ENCODE assay signal across 9 cellular contexts in the genomic region with DNA sequence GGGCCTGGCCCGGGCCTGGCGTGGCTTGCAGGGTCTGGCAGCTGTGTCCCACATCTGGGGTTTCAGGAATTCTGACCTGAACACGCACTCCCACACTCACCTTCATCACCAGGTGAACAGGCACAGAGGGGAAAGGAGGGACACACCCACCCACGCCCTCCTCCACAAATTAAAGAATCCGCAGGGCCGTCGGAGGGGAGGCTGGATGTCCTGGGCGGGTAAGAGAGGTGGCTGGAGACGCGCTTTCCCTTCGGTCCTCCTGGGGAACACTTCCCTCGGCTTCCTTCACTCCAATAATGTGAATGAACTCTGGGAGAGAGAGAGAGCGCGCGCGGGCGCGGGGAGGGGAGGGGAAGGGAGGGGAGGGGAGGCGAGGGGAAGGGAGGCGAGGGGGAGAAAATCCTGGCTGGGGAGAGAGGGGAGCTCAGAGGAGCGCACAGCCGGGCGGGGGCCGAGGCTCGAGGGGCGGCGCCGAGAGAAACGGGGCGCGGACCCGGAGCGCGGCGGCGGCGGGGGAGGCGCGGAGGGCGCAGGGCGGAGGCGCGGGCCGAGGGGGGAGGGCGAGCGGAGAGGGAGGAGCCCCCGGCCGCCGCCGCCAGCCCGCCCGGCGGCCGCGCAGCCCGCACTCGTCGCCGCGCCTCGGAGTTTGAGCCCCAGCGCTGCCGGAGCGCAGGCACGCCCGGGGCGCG. TPM values are rescaled to one million over a fixed set of nuclear protein-coding genes. Genes with fewer than 3 reads are reported as not detected.
DNase-seq lines count a peak whose midpoint lies in the region; ATAC-seq, FAIRE-seq and TF ChIP-seq lines count a peak whose summit lies in the region.
"Had no signal": no experiment of that assay in that cellular context is flagged by ENCODE, and none has a peak within 500 bp of the region (broad histone marks: within the 10 kb centered on the region; RNA-seq: fewer than 3 reads in every experiment).

A gene (plus strand): TSS at position 625 of the 689 bp plus-strand sequence. CDS start 205 bp downstream, outside the sequence.

- peak within 1 kb of the TSS; percentile 77; the same call in 1 of the 2 replicates for H2BK12ac ChIP-seq in H1 (ENCODE audit: low read depth, low read length)

- H3K4me3 ChIP-seq in H1 (ENCODE audit: extremely low read depth in 1 of 4, insufficient read depth in 2 of 4, low read depth in 3 of 4, low read length in 4 of 4), result peak within 1 kb of the TSS; percentile 59 to 75 (median 66)
- no peak within 1 kb of the TSS for H3K4me3 ChIP-seq in osteoblast (ENCODE audit: insufficient read depth, low read length)
- H3K4me3 ChIP-seq in adrenal gland, result peak within 1 kb of the TSS in 2 of 4 donors; percentile 22 to 56

- H4K8ac ChIP-seq in H1 (ENCODE audit: extremely low read depth, insufficient read depth, low read length), result peak within 1 kb of the TSS; percentile 53; the same call in 1 of the 2 replicates

- no peak within 1 kb of the TSS for H3K27ac ChIP-seq in H1 (ENCODE audit: low read depth, low read length)
- H3K27ac ChIP-seq in osteoblast (ENCODE audit: low read depth, low read length), result no peak within 1 kb of the TSS
- H3K27ac ChIP-seq in adrenal gland, result no peak within 1 kb of the TSS

- POLR2A ChIA-PET in H1 (lab: Charles Lee; ENCODE audit: partially characterized antibody), result interaction anchor here (1.0 to 1.4 kb wide), 2 partner anchors 8 to 13 kb away, joined by 3 to 5 read pairs; no protein-coding TSS in a partner anchor

- no peak within 1 kb of the TSS for H4K5ac ChIP-seq in H1 (ENCODE audit: insufficient read length, low read depth, low read length)

- H3K9ac ChIP-seq in H1 (replicated peaks in 1 of 4; ENCODE audit: extremely low read depth in 1 of 4, low read depth in 3 of 4, low read length in 3 of 4), result peak within 1 kb of the TSS in 1 of 4 experiments; percentile 20; a peak in 2 of 7 replicates

- H3K36me3 ChIP-seq in H1 (ENCODE audit: control insufficient read depth in 2 of 4, insufficient read depth in 4 of 4, low read length in 3 of 4), result no peaks in the 10 kb centered on the region
- no peaks in the 10 kb centered on the region for H3K36me3 ChIP-seq in osteoblast (ENCODE audit: insufficient read depth, low read length)
- H3K36me3 ChIP-seq in adrenal gland (replicated peaks in 1 of 2), result no peaks in the 10 kb centered on the region

- no peaks in the 10 kb centered on the region for H3K79me2 ChIP-seq in H1 (ENCODE audit: control insufficient read depth in 1 of 2, insufficient read depth in 2 of 2, low read length in 2 of 2)
- H3K79me2 ChIP-seq in osteoblast (ENCODE audit: insufficient read depth, low read length), result no peaks in the 10 kb centered on the region

- peaks cover 6 to 53% (median 42%) of the 10 kb centered on the region in 4 experiments for H3K27me3 ChIP-seq in H1 (replicated peaks in 1 of 4; ENCODE audit: control insufficient read depth in 3 of 4, extremely low read depth in 1 of 4, insufficient read depth in 3 of 4, low read length in 3 of 4)
- peaks cover 83% of the 10 kb centered on the region for H3K27me3 ChIP-seq in osteoblast (ENCODE audit: insufficient read depth, low read length)
- peaks cover 28% of the 10 kb centered on the region for H3K27me3 ChIP-seq in adrenal gland

- H3K9me3 ChIP-seq in H1 (ENCODE audit: insufficient read depth in 2 of 2, low read depth in 1 of 2, low read length in 1 of 2) (no peaks in the 10 kb centered on the region), osteoblast (ENCODE audit: low read depth, low read length) (no peaks in the 10 kb centered on the region), adrenal gland (replicated peaks in 1 of 3) (no peaks in the 10 kb centered on the region)

- H3K23me2 ChIP-seq in H1 (ENCODE audit: low read depth, low read length), result peaks cover 17% of the 10 kb centered on the region

- H2AK5ac ChIP-seq in H1 (ENCODE audit: low read depth, low read length), result no peak within 1 kb of the TSS

- TF ChIP-seq EP300 in H1 (IDR thresholded peaks at IDR 0.05; ENCODE audit: borderline replicate concordance in 1 of 2, low read depth in 2 of 2, low read length in 2 of 2), result no peak

- TF ChIP-seq POLR2A in H1 (IDR thresholded peaks at IDR 0.05; ENCODE audit: control extremely low read depth in 1 of 2, low read depth in 2 of 2, low read length in 2 of 2), result no peak
- TF ChIP-seq POLR2A in adrenal gland (IDR thresholded peaks at IDR 0.05), result no peak

- H3K18ac ChIP-seq in H1 (ENCODE audit: extremely low read depth, low read length), result no peak within 1 kb of the TSS; the same call in 1 of the 2 replicates

- TF ChIP-seq RAD21 in H1 (IDR thresholded peaks at IDR 0.05 in 1 of 2, conservative IDR thresholded peaks at IDR 0.05 in 1 of 2; ENCODE audit: low read depth in 2 of 2, low read length in 2 of 2), result no peak

- peak within 1 kb of the TSS; percentile 94 to 99 for H3K4me2 ChIP-seq in H1 (ENCODE audit: insufficient read depth in 1 of 2, low read depth in 2 of 2, low read length in 2 of 2)
- no peak within 1 kb of the TSS for H3K4me2 ChIP-seq in osteoblast (ENCODE audit: insufficient read depth, low read length)

- no peak within 1 kb of the TSS for H3K56ac ChIP-seq in H1 (replicated peaks; ENCODE audit: insufficient read length, low read depth, low read length)

- DNase-seq in D341Med (ENCODE audit: low spot score) (peak; percentile 86), NCI-H2227 (lab: John Stamatoyannopoulos, UW; ENCODE audit: unreplicated experiment) (peak; percentile 87), H1 (ENCODE audit: low read depth in 1 of 2, low spot score in 2 of 2) (peak in 1 of 2 experiments; percentile 73), osteoblast (ENCODE audit: insufficient read length, low spot score, missing footprints) (peak; percentile 86), pons (ENCODE audit: low spot score) (no peak), adrenal gland (no peak)

- peak within 1 kb of the TSS; percentile 25 for H3K4ac ChIP-seq in H1 (replicated peaks; ENCODE audit: insufficient read length, low read depth, low read length)

- TF ChIP-seq CTCF in H1 (IDR thresholded peaks at IDR 0.05; ENCODE audit: control extremely low read depth in 1 of 3, insufficient read depth in 1 of 3, low read depth in 1 of 3, low read length in 3 of 3) (no peak), osteoblast (IDR thresholded peaks at IDR 0.05; ENCODE audit: extremely low read depth, low read depth, low read length) (no peak), adrenal gland (IDR thresholded peaks at IDR 0.05) (no peak)

- no peak within 1 kb of the TSS; the same call in 1 of the 2 replicates for H2BK5ac ChIP-seq in H1 (ENCODE audit: low read depth, low read length)

- ATAC-seq in GM21447 (IDR thresholded peaks at IDR 0.05; ENCODE audit: unreplicated experiment) (no peak), GM21360 (IDR thresholded peaks at IDR 0.05; ENCODE audit: unreplicated experiment) (no peak)

- H2AFZ ChIP-seq in H1 (ENCODE audit: low read length), result peak within 1 kb of the TSS; percentile 60; the same call in 1 of the 2 replicates
- no peak within 1 kb of the TSS for H2AFZ ChIP-seq in osteoblast (ENCODE audit: low read length)

- H2BK20ac ChIP-seq in H1 (ENCODE audit: low read length), result no peak within 1 kb of the TSS

- no peak within 1 kb of the TSS for H3K23ac ChIP-seq in H1 (ENCODE audit: insufficient read length)

- H2BK120ac ChIP-seq in H1 (replicated peaks; ENCODE audit: low read depth, low read length), result no peak within 1 kb of the TSS

- no peak within 1 kb of the TSS for H2BK15ac ChIP-seq in H1 (ENCODE audit: low read length)

- H3K14ac ChIP-seq in H1 (ENCODE audit: insufficient read length), result no peak within 1 kb of the TSS

- H3K4me1 ChIP-seq in H1 (replicated peaks in 1 of 4; ENCODE audit: control insufficient read depth in 3 of 4, insufficient read depth in 4 of 4, low read length in 3 of 4) (peaks cover 4 to 15% (median 6%) of the 10 kb centered on the region in 4 experiments; a peak in 6 of 7 replicates), osteoblast (ENCODE audit: insufficient read depth, low read length) (no peaks in the 10 kb centered on the region), adrenal gland (replicated peaks in 1 of 2) (peaks cover 5 to 14% of the 10 kb centered on the region in 2 donors)

- FAIRE-seq in H1 (lab: Jason Lieb, UNC), result no peak

- H4K20me1 ChIP-seq in H1 (replicated peaks in 1 of 2; ENCODE audit: control insufficient read depth in 1 of 2, insufficient read depth in 2 of 2, low read length in 2 of 2) (peaks cover 2 to 6% of the 10 kb centered on the region in 2 experiments), osteoblast (ENCODE audit: insufficient read depth, low read length) (no peaks in the 10 kb centered on the region)

- no peak within 1 kb of the TSS for H4K91ac ChIP-seq in H1 (replicated peaks; ENCODE audit: insufficient read length, low read length)

- CTCF ChIA-PET in H1 (lab: Charles Lee; ENCODE audit: partially characterized antibody), result interaction anchor here (0.8 kb wide), 1 partner anchor 12 kb away, joined by 3 read pairs; no protein-coding TSS in a partner anchor

- no peaks in the 10 kb centered on the region; the same call in 1 of the 2 replicates for H3K79me1 ChIP-seq in H1 (ENCODE audit: low read depth, low read length)

- intact Hi-C loops in adrenal gland (cut with DNase I), result no loop called here

- 4% methylated on average over 5 of the region's 68 CpGs; no CpG with 5 or more reads in 1 of the 2 experiments for WGBS in H1 (ENCODE audit: extremely low coverage in 1 of 2, insufficient coverage in 1 of 2, insufficient read length in 1 of 2, insufficient replicate concordance in 2 of 2, low coverage in 1 of 2, low lambda C conversion rate in 2 of 2, missing lambda C conversion rate in 1 of 2), 2 experiments
- 4 to 12% (median 10%) methylated on average over 13 to 58 of the region's 68 CpGs for WGBS in adrenal gland, 4 donors

TF ChIP-seq in H1, 55 proteins besides CTCF, POLR2A, EP300 and RAD21 (continues in another document):
- TF ChIP-seq KDM1A (IDR thresholded peaks at IDR 0.05; ENCODE audit: borderline replicate concordance, low read length), result no peak
- TF ChIP-seq TAF1 (IDR thresholded peaks at IDR 0.05; ENCODE audit: low read depth, low read length), result no peak
- no peak for TF ChIP-seq ZNF274 (IDR thresholded peaks at IDR 0.05; ENCODE audit: borderline replicate concordance, extremely low read depth, low read length)
- TF ChIP-seq EZH2 (IDR thresholded peaks at IDR 0.05; ENCODE audit: low read depth, low read length, severe bottlenecking), result no peak
- no peak for TF ChIP-seq KDM5A (IDR thresholded peaks at IDR 0.05; ENCODE audit: low read length)
- TF ChIP-seq RXRA (IDR thresholded peaks at IDR 0.05; ENCODE audit: insufficient read depth, low read depth, low read length), result no peak

RNA-seq across cellular contexts. Expression of the gene that starts here (rescaled TPM):
- 5.6 and 5.9 TPM in 2 replicates for total RNA-seq in H1 (2021; fragmentation: NEBNext Ultra II Directional; extraction: Animal tissue kit (Norgen Biotek cat#: 25700))
- polyA plus RNA-seq in H1 (2011; rRNA removed) (3.6 and 5.3 TPM in 2 replicates), adrenal gland (1 to 10 TPM in 1 of 3 donors, under 1 TPM in 2; 0.29 to 1.7 (median 0.94) TPM)
- polyA plus RNA-seq in H1 (2011; cell fraction: cytosol; rRNA removed), result 2.7 TPM
- polyA plus RNA-seq in H1 (2011; cell fraction: nucleus; rRNA removed), result 3.2 TPM
- polyA plus RNA-seq in H1 (2012, experiment 1 of 2), result 2.5 to 4.2 TPM (median 3.9 TPM) in 4 replicates
- 4.1 TPM for polyA plus RNA-seq in H1 (2012, experiment 2 of 2)
- polyA plus RNA-seq in H1 (2013, experiment 1 of 2), result 3.8 TPM
- polyA plus RNA-seq in H1 (2013, experiment 2 of 2), result 4.1 TPM
- 1.4 and 2.0 TPM in 2 replicates for polyA minus RNA-seq in H1 (2011; rRNA and poly(A)+ RNA removed)
- polyA minus RNA-seq in H1 (2011; cell fraction: cytosol; rRNA and poly(A)+ RNA removed), result 2.6 TPM
- 1.2 TPM for polyA minus RNA-seq in H1 (2011; cell fraction: nucleus; rRNA and poly(A)+ RNA removed)
- total RNA-seq in osteoblast (not detected in 2 replicates), adrenal gland (1 to 10 TPM in 1 of 8 donors, under 1 TPM in 3, not detected in 4; 0.11 to 2.4 (median 0.47) TPM)
- total RNA-seq: HT1080 had no signal

Comparison
In these comparisons a context has a peak if more than half of its experiments do, and no peak if none do; other contexts are left out.
1. Peak in DNase-seq in osteoblast; RNA of the gene not detected or under 1 TPM.
2. DNase-seq: peak in D341Med (single experiment) and NCI-H2227 (single experiment); none in pons (single experiment) and adrenal gland (0 of 7).